8 cellular contexts compared by ENCODE assay signal in the genomic region with DNA sequence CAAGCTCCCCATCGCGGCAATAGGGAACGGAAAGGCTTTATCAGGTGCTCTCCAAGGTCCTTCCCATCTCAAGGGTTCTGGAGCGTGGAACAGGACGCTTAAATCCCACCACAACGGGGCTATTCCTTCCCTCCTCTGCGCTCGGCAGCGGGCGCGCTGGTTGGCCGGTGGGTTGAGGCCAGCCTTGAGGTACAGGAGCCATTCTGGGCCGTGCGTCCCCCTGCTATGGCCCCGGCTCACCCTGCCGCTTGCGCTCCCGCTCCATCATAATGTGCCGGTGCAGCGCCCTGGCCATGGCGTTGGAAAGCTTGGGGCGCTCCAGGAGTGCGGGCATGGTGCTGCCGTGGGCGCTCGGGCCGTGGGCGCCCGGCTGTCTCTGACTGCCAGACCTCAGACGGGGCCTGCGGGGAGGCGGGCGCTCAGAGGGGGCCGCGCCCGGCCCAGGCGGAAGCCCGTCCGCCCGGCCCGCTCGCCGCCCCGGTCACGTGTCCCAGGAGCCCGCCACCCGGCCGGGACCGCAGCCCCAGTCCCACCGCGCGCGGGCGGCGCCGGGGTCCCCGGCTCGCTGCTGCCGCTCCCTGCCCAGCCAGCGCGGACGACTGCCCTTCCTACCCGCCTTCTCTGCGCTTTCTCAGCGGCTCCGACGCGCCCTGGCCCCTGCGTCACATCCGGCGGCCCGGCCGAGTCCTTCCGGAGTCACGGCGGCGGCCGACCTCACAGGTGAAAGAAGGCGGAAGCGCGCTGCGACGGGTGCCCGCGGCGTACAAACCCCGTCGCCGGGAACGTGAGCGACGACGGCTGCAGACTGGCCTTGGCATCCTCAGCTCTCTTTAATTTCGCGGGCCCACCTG. TPM values are rescaled to one million over a fixed set of nuclear protein-coding genes. Genes with fewer than 3 reads are reported as not detected.
DNase-seq lines count a peak whose midpoint lies in the region; ATAC-seq lines count a peak whose summit lies in the region.

GPS2 (minus strand) TSS at position 642 of the 851 bp plus-strand sequence; CDS start at position 334, 308 bp downstream.

- H2BK15ac ChIP-seq in mesendoderm (replicated peaks; ENCODE audit: low read depth): no peak within 1 kb of the TSS

- no peak within 1 kb of the TSS for H4K8ac ChIP-seq in mesendoderm (ENCODE audit: low read depth, low read length)

- peak within 1 kb of the TSS; percentile 84 for H3K4me3 ChIP-seq in CD4-positive, CD25-positive, alpha-beta regulatory T cell (ENCODE audit: low read depth, low read length)
- H3K4me3 ChIP-seq in endocrine pancreas (ENCODE audit: control insufficient read depth, insufficient read depth, low read length) (peak within 1 kb of the TSS; percentile 52), mesendoderm (ENCODE audit: low read length) (peak within 1 kb of the TSS; percentile 74)

- H3K36me3 ChIP-seq in CD4-positive, CD25-positive, alpha-beta regulatory T cell (ENCODE audit: control insufficient read depth, insufficient read depth, low read length): peaks cover 59% of the 10 kb centered on the region
- H3K36me3 ChIP-seq in endocrine pancreas (ENCODE audit: control insufficient read depth, insufficient read depth, low read length) (peaks cover 6% of the 10 kb centered on the region), mesendoderm (ENCODE audit: control insufficient read depth, insufficient read depth, low read length) (peaks cover 17% of the 10 kb centered on the region)

- H3K4me1 ChIP-seq in CD4-positive, CD25-positive, alpha-beta regulatory T cell (ENCODE audit: control insufficient read depth, insufficient read depth, low read length, poor library complexity, severe bottlenecking): peaks cover 49% of the 10 kb centered on the region
- H3K4me1 ChIP-seq in endocrine pancreas (ENCODE audit: control insufficient read depth, insufficient read depth, low read length) (peaks cover 9% of the 10 kb centered on the region), mesendoderm (ENCODE audit: control insufficient read depth, low read depth, low read length) (peaks cover 3% of the 10 kb centered on the region)

- H3K18ac ChIP-seq in mesendoderm (ENCODE audit: low read length): peak within 1 kb of the TSS; percentile 62

- peak within 1 kb of the TSS; percentile 69 for H3K4me2 ChIP-seq in mesendoderm (ENCODE audit: low read length)

- peaks cover 6 to 57% (median 24%) of the 10 kb centered on the region in 4 donors for H3K4me1 Mint-ChIP-seq in CD4-positive, CD25-positive, alpha-beta regulatory T cell

- no CpG with 5 or more reads among the region's 95 CpGs for WGBS in mesendoderm (ENCODE audit: extremely low coverage, insufficient coverage, low lambda C conversion rate)

- no peak within 1 kb of the TSS for H2AK5ac ChIP-seq in mesendoderm (ENCODE audit: low read length)

- ATAC-seq in CD4-positive, CD25-positive, alpha-beta regulatory T cell (ENCODE audit: low read depth in 2 of 2): peak; percentile 89 to 92
- ATAC-seq in GM19397 (IDR thresholded peaks at IDR 0.05; ENCODE audit: unreplicated experiment) (peak; percentile 72), HG03571 (IDR thresholded peaks at IDR 0.05; ENCODE audit: unreplicated experiment) (peak; percentile 49)

- H4K5ac ChIP-seq in mesendoderm (ENCODE audit: low read length): no peak within 1 kb of the TSS

- no peaks in the 10 kb centered on the region for H3K27me3 ChIP-seq in CD4-positive, CD25-positive, alpha-beta regulatory T cell (ENCODE audit: control insufficient read depth, insufficient read depth, low read length)
- H3K27me3 ChIP-seq in endocrine pancreas (ENCODE audit: control insufficient read depth, insufficient read depth, low read length): no peaks in the 10 kb centered on the region
- H3K27me3 ChIP-seq in mesendoderm (ENCODE audit: insufficient read depth, low read length, poor library complexity): no peaks in the 10 kb centered on the region

- peak within 1 kb of the TSS; percentile 56 for H3K23ac ChIP-seq in mesendoderm (ENCODE audit: low read length)

- H3K56ac ChIP-seq in mesendoderm (ENCODE audit: low read length): peak within 1 kb of the TSS; percentile 93

- H3K9ac ChIP-seq in endocrine pancreas (ENCODE audit: control insufficient read depth, insufficient read depth, low read length): peak within 1 kb of the TSS; percentile 91
- peak within 1 kb of the TSS; percentile 72 for H3K9ac ChIP-seq in mesendoderm (ENCODE audit: low read length)

- no peak within 1 kb of the TSS for H2BK120ac ChIP-seq in mesendoderm (ENCODE audit: low read depth, low read length)

- H3K79me1 ChIP-seq in mesendoderm (ENCODE audit: low read length): peaks cover 18% of the 10 kb centered on the region

- H3K27me3 Mint-ChIP-seq in CD4-positive, CD25-positive, alpha-beta regulatory T cell: no peaks in the 10 kb centered on the region

- H3K4me3 Mint-ChIP-seq in CD4-positive, CD25-positive, alpha-beta regulatory T cell: peak within 1 kb of the TSS; percentile 91 to 99 (median 94)

- H3K27ac Mint-ChIP-seq in CD4-positive, CD25-positive, alpha-beta regulatory T cell: peak within 1 kb of the TSS; percentile 93 to 96 (median 95)

- peaks cover 19% of the 10 kb centered on the region for H3K79me2 ChIP-seq in mesendoderm (ENCODE audit: control insufficient read depth, insufficient read depth, low read length)

- peak; percentile 92 to 95 (median 94) for DNase-seq in CD4-positive, CD25-positive, alpha-beta regulatory T cell
- DNase-seq in NOMO-1 treated with dmso at 0.1 percent for 144 hours (lab: John Stamatoyannopoulos, UW; ENCODE audit: unreplicated experiment) (peak; percentile 80), mesendoderm (peak; percentile 92)
- DNase-seq in activated CD8-positive, alpha-beta memory T cell treated with anti-CD3 and anti-CD28 coated beads, Interleukin-2, amount 50 U/mL, for 24 hours (ENCODE audit: extremely low read depth): peak; percentile 78
- peak; percentile 84 for DNase-seq in stimulated activated CD8-positive, alpha-beta memory T cell treated with anti-CD3 and anti-CD28 coated beads, Interleukin-12 subunit alpha, Interleukin-12 subunit beta, amount 100 ng/mL, for 24 hours (ENCODE audit: extremely low read depth)

- peaks cover 35% of the 10 kb centered on the region for H3K36me3 Mint-ChIP-seq in CD4-positive, CD25-positive, alpha-beta regulatory T cell

- peaks cover 0 to 2% (median 0%) of the 10 kb centered on the region in 7 donors for H3K9me3 Mint-ChIP-seq in CD4-positive, CD25-positive, alpha-beta regulatory T cell

- H3K4ac ChIP-seq in mesendoderm (ENCODE audit: low read depth, low read length): no peak within 1 kb of the TSS

- H2BK5ac ChIP-seq in mesendoderm (ENCODE audit: low read length): no peak within 1 kb of the TSS

- no peaks in the 10 kb centered on the region for H3K9me3 ChIP-seq in CD4-positive, CD25-positive, alpha-beta regulatory T cell (ENCODE audit: control insufficient read depth in 2 of 2, low read length in 2 of 2)
- no peaks in the 10 kb centered on the region for H3K9me3 ChIP-seq in endocrine pancreas (ENCODE audit: control insufficient read depth, low read length)

- peak within 1 kb of the TSS; percentile 88 for H3K27ac ChIP-seq in CD4-positive, CD25-positive, alpha-beta regulatory T cell (ENCODE audit: insufficient read depth, low read length, poor library complexity, severe bottlenecking)
- H3K27ac ChIP-seq in mesendoderm (ENCODE audit: low read depth, low read length): peak within 1 kb of the TSS; percentile 79

RNA-seq across cellular contexts. Expression of gene GPS2, which starts in this region (rescaled TPM):
- 129 TPM for total RNA-seq in CD4-positive, CD25-positive, alpha-beta regulatory T cell
- polyA plus RNA-seq in CD4-positive, CD25-positive, alpha-beta regulatory T cell: 100 to 1,000 TPM in 2 of 4 donors, 10 to 100 TPM in 2; 79.3 to 107 (median 96.5) TPM
- 58.1 TPM for polyA plus RNA-seq in mesendoderm (2013, experiment 1 of 2)
- polyA plus RNA-seq in mesendoderm (2013, experiment 2 of 2): 57.8 TPM

Comparison
In these comparisons a context has a peak if more than half of its experiments do, and no peak if none do; other contexts are left out.
1. Peak in every context shown above with its lines: DNase-seq, ATAC-seq, H3K4me3 ChIP-seq and H3K27ac ChIP-seq.